In genomic region chr4:152190907-152191306, GRCh38 we compare ENCODE assay signal across 26 cellular contexts.
A peak's percentile ranks its signal among the peaks of the same experiment; 100 is the strongest.
DNase-seq lines count a peak whose midpoint lies in the region; ATAC-seq, FAIRE-seq and TF ChIP-seq lines count a peak whose summit lies in the region.
"Had no signal": no experiment of that assay in that cellular context is flagged by ENCODE, and none has a peak within 500 bp of the region (broad histone marks: within the 10 kb centered on the region; RNA-seq: fewer than 3 reads in every experiment).

No MANE protein-coding gene starts in this region.

- DNase-seq in GM12892 (ENCODE audit: insufficient read length) (no peak), NCI-H526 treated with DMSO at 0.1 percent for 48 hours (lab: John Stamatoyannopoulos, UW) (peak; percentile 66), BE2C (no peak), cerebellar nuclear complex (lab: John Stamatoyannopoulos, UW) (no peak)
- no peak for DNase-seq in activated T-helper 2 cell treated with anti-CD3 and anti-CD28 coated beads, Interferon-gamma antibody, Interleukin-2, Interleukin-4, amounts not matched to agents 10 μg/mL and 5 μg/mL and 100 μg/mL, durations not matched to agents 14 hours and 24 hours and 36 hours (ENCODE audit: low spot score)
- DNase-seq: AML-193; C1 segment of cervical spinal cord; CD4-positive, alpha-beta memory T cell; CD4-positive, CD25-positive, alpha-beta regulatory T cell; CD8-positive, alpha-beta memory T cell; COR-L47; DMS 273 treated with DMSO at 0.1 percent for 48 hours; DMS153; DMS53; DMS79; DND-41; EL; GDM1 had no signal

- H3K27ac Mint-ChIP-seq in activated T-helper 2 cell treated with anti-CD3 and anti-CD28 coated beads, Interferon-gamma antibody, Interleukin-2, Interleukin-4, amounts not matched to agents 10 μg/mL and 5 μg/mL and 100 μg/mL, durations not matched to agents 14 hours and 24 hours and 36 hours: no peak overlapping the region
- H3K27ac Mint-ChIP-seq: B cell; CD14-positive monocyte; CD4-positive, alpha-beta memory T cell; CD8-positive, alpha-beta memory T cell had no signal

- H3K4me3 ChIP-seq in BLaER1 (peak overlapping the region; percentile 47), BE2C (ENCODE audit: low read depth, low read length) (no peak overlapping the region)
- H3K4me3 ChIP-seq: A549, GM12878 had no signal

- no peaks in the 10 kb centered on the region for H3K27me3 ChIP-seq in BLaER1
- H3K27me3 ChIP-seq in BE2C: no peaks in the 10 kb centered on the region

- peaks cover 78% of the 10 kb centered on the region for H3K4me1 ChIP-seq in BLaER1
- H3K4me1 ChIP-seq in BE2C: no peaks in the 10 kb centered on the region
- H3K4me1 ChIP-seq: A549 had no signal

- H3K4me2 ChIP-seq in BLaER1: peak overlapping the region; percentile 86
- H3K4me2 ChIP-seq: A549 had no signal

- TF ChIP-seq POLR2A in GM12892 (IDR thresholded peaks at IDR 0.05; ENCODE audit: low read depth, low read length): no peak

- H3K27ac ChIP-seq in BLaER1 (peak overlapping the region; percentile 90), KOPT-K1 (ENCODE audit: low read depth, low read length, poor library complexity, severe bottlenecking) (peak overlapping the region; percentile 79)
- H3K27ac ChIP-seq: 22Rv1, A549 had no signal

- H4K20me1 ChIP-seq in BLaER1: no peaks in the 10 kb centered on the region

- TF ChIP-seq CTCF in BE2C (IDR thresholded peaks at IDR 0.05; ENCODE audit: low read depth, low read length): no peak

- no peaks in the 10 kb centered on the region for H3K9me3 Mint-ChIP-seq in activated T-helper 2 cell treated with anti-CD3 and anti-CD28 coated beads, Interferon-gamma antibody, Interleukin-2, Interleukin-4, amounts not matched to agents 10 μg/mL and 5 μg/mL and 100 μg/mL, durations not matched to agents 14 hours and 24 hours and 36 hours

- FAIRE-seq in GM12892 (lab: Jason Lieb, UNC): peak; percentile 38
- FAIRE-seq: A549, GM12878 had no signal

- intact Hi-C loops in activated T-helper 2 cell treated with anti-CD3 and anti-CD28 coated beads, Interferon-gamma antibody, Interleukin-2, Interleukin-4, amounts not matched to agents 10 μg/mL and 5 μg/mL and 100 μg/mL, durations not matched to agents 14 hours and 24 hours and 36 hours (cut with micrococcal nuclease): no loop called here

- no peak for ATAC-seq in GM18868 (IDR thresholded peaks at IDR 0.05; ENCODE audit: unreplicated experiment)
- ATAC-seq: A549, GM12878 had no signal

- H3K4me3 Mint-ChIP-seq in activated T-helper 2 cell treated with anti-CD3 and anti-CD28 coated beads, Interferon-gamma antibody, Interleukin-2, Interleukin-4, amounts not matched to agents 10 μg/mL and 5 μg/mL and 100 μg/mL, durations not matched to agents 14 hours and 24 hours and 36 hours (ENCODE audit: low read depth): no peak overlapping the region
- H3K4me3 Mint-ChIP-seq: B cell; CD4-positive, alpha-beta memory T cell; CD4-positive, CD25-positive, alpha-beta regulatory T cell; CD8-positive, alpha-beta memory T cell had no signal

- H3K36me3 Mint-ChIP-seq in activated T-helper 2 cell treated with anti-CD3 and anti-CD28 coated beads, Interferon-gamma antibody, Interleukin-2, Interleukin-4, amounts not matched to agents 10 μg/mL and 5 μg/mL and 100 μg/mL, durations not matched to agents 14 hours and 24 hours and 36 hours (ENCODE audit: low read depth): no peaks in the 10 kb centered on the region
- H3K36me3 Mint-ChIP-seq: CD14-positive monocyte; CD4-positive, CD25-positive, alpha-beta regulatory T cell had no signal

- H3K9ac ChIP-seq in BLaER1: peak overlapping the region; percentile 71; the same call in 1 of the 2 replicates

- H3K27me3 Mint-ChIP-seq in activated T-helper 2 cell treated with anti-CD3 and anti-CD28 coated beads, Interferon-gamma antibody, Interleukin-2, Interleukin-4, amounts not matched to agents 10 μg/mL and 5 μg/mL and 100 μg/mL, durations not matched to agents 14 hours and 24 hours and 36 hours (ENCODE audit: low read depth): no peaks in the 10 kb centered on the region
- H3K27me3 Mint-ChIP-seq: CD4-positive, alpha-beta memory T cell had no signal

- H3K9me3 ChIP-seq in BLaER1 (peaks cover 29% of the 10 kb centered on the region), KOPT-K1 (ENCODE audit: insufficient read depth, low read length, poor library complexity, severe bottlenecking) (no peaks in the 10 kb centered on the region), BE2C (no peaks in the 10 kb centered on the region)
- H3K9me3 ChIP-seq: A549 had no signal

- H3K4me1 Mint-ChIP-seq in activated T-helper 2 cell treated with anti-CD3 and anti-CD28 coated beads, Interferon-gamma antibody, Interleukin-2, Interleukin-4, amounts not matched to agents 10 μg/mL and 5 μg/mL and 100 μg/mL, durations not matched to agents 14 hours and 24 hours and 36 hours (ENCODE audit: low read depth): peaks cover 4% of the 10 kb centered on the region

- H3K36me3 ChIP-seq in BLaER1 (peaks cover 12% of the 10 kb centered on the region; the same call in 1 of the 2 replicates), KOPT-K1 (ENCODE audit: insufficient read depth, low read length) (no peaks in the 10 kb centered on the region), BE2C (no peaks in the 10 kb centered on the region)
